Comparison of ENCODE assay signal across 2 cellular contexts in the genomic region with DNA sequence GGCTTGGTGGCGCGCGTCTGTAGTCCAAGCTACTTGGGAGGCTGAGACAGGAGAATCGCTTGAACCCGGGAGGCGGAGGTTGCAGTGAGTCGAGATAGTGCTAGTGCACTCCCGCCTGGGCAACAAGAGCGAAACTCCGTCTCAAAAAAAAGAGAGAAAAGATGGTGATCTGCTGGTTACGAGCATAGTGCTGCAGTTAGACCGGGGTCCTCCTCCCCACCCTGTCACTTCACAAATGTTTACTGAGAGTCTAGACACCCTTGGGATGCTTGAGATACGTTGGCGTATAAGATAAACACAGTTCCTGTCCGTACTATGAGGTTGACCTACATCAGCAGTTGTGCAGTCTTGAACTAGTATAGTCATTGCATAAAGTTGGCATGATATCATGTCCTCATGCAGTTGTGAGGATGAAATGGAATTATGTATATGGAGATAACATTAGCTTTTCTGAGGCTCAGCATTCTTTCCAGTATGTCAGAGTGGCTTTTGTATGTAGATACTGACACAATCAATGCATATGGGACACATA.
TF ChIP-seq lines count a peak whose summit lies in the region.

No MANE protein-coding gene starts in this region.

TF ChIP-seq in H1, 55 proteins besides CTCF, POLR2A, EP300 and RAD21:
- TF ChIP-seq, protein P1, sequence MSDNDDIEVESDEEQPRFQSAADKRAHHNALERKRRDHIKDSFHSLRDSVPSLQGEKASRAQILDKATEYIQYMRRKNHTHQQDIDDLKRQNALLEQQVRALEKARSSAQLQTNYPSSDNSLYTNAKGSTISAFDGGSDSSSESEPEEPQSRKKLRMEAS (IDR thresholded peaks at IDR 0.05) = no peak
- TF ChIP-seq CHD2 (IDR thresholded peaks at IDR 0.05; ENCODE audit: low read length) = no peak
- TF ChIP-seq HDAC2 (IDR thresholded peaks at IDR 0.05; ENCODE audit: borderline replicate concordance in 1 of 2, low read depth in 2 of 2, low read length in 2 of 2) = no peak
- TF ChIP-seq SIN3A (conservative IDR thresholded peaks at IDR 0.05 in 1 of 2, IDR thresholded peaks at IDR 0.05 in 1 of 2; ENCODE audit: low read depth in 1 of 2, low read length in 2 of 2) = no peak
- TF ChIP-seq ZNF274 (IDR thresholded peaks at IDR 0.05; ENCODE audit: borderline replicate concordance, extremely low read depth, low read length) = no peak
- TF ChIP-seq SUZ12 (IDR thresholded peaks at IDR 0.05; ENCODE audit: low read length) = no peak
- no peak for TF ChIP-seq SIRT6 (IDR thresholded peaks at IDR 0.05; ENCODE audit: low read length)
- no peak for TF ChIP-seq KDM4A (IDR thresholded peaks at IDR 0.05; ENCODE audit: low read depth, low read length, severe bottlenecking)
- no peak for TF ChIP-seq EZH2 (IDR thresholded peaks at IDR 0.05; ENCODE audit: low read depth, low read length, severe bottlenecking)
- TF ChIP-seq KDM5A (IDR thresholded peaks at IDR 0.05; ENCODE audit: low read length) = no peak
- no peak for TF ChIP-seq RBBP5 (IDR thresholded peaks at IDR 0.05; ENCODE audit: borderline replicate concordance, low read depth, low read length)
- TF ChIP-seq CREB1 (IDR thresholded peaks at IDR 0.05) = no peak
- TF ChIP-seq CEBPB (IDR thresholded peaks at IDR 0.05; ENCODE audit: low read depth, low read length) = no peak
- no peak for TF ChIP-seq BRCA1 (IDR thresholded peaks at IDR 0.05; ENCODE audit: low read depth, low read length)
- no peak for TF ChIP-seq MAFK (IDR thresholded peaks at IDR 0.05; ENCODE audit: low read depth, low read length)

TF ChIP-seq in neural cell, 6 proteins besides CTCF, POLR2A, EP300 and RAD21:
- TF ChIP-seq SMC3 (conservative IDR thresholded peaks at IDR 0.05; ENCODE audit: poor library complexity) = no peak
